18 cellular contexts compared by ENCODE assay signal in genomic region chr21:31795992-31796391, GRCh38.
A peak's percentile ranks its signal among the peaks of the same experiment; 100 is the strongest.
DNase-seq lines count a peak whose midpoint lies in the region.
"Had no signal": no experiment of that assay in that cellular context is flagged by ENCODE, and none has a peak within 500 bp of the region (broad histone marks: within the 10 kb centered on the region; RNA-seq: fewer than 3 reads in every experiment).

No MANE protein-coding gene starts in this region.

- DNase-seq in NCI-H2171 treated with DMSO at 0.1 percent for 48 hours (lab: John Stamatoyannopoulos, UW) (peak; percentile 36), NCI-H2171 (lab: John Stamatoyannopoulos, UW) (no peak), fibroblast of the conjunctiva (ENCODE audit: low read depth) (peak; percentile 6), stromal cell of bone marrow (ENCODE audit: low read depth) (peak; percentile 15), glomerular visceral epithelial cell (ENCODE audit: extremely low spot score) (no peak), NCI-H2107 (lab: John Stamatoyannopoulos, UW) (no peak), HT-29 (ENCODE audit: low spot score) (no peak)
- DNase-seq: 8988T; CD4-positive, CD25-positive, alpha-beta regulatory T cell; DMS153; DND-41; NCI-H1092; NCI-H1417 treated with DMSO at 0.1 percent for 48 hours; NCI-H1694 treated with DMSO at 0.1 percent for 48 hours; NCI-H2081; NCI-H446 treated with DMSO at 0.1 percent for 48 hours; NCI-H526; PC-9 had no signal

Comparison
In these comparisons a context has a peak if more than half of its experiments do, and no peak if none do; other contexts are left out.
1. DNase-seq: peak in NCI-H2171 treated with DMSO at 0.1 percent for 48 hours (single experiment), fibroblast of the conjunctiva (single experiment) and stromal cell of bone marrow (single experiment); none in NCI-H2171 (single experiment), glomerular visceral epithelial cell (single experiment), NCI-H2107 (single experiment) and HT-29 (single experiment).